In genomic region chr14:64444984-64445845, GRCh38 we compare ENCODE assay signal across 1 cellular context.
TF ChIP-seq lines count a peak whose summit lies in the region.

No MANE protein-coding gene starts in this region.

TF ChIP-seq in GM12878, 131 proteins besides CTCF, POLR2A, EP300 and RAD21 (continues in another document):
- TF ChIP-seq BCLAF1 (IDR thresholded peaks at IDR 0.05) (no peak), SIX5 (IDR thresholded peaks at IDR 0.05; ENCODE audit: low read depth, low read length, severe bottlenecking) (no peak), PAX5 (IDR thresholded peaks at IDR 0.05; ENCODE audit: borderline replicate concordance, low read depth, low read length) (peak; percentile 56), CHD2 (IDR thresholded peaks at IDR 0.05; ENCODE audit: borderline replicate concordance, low read depth, low read length) (peak; percentile 62; the same call in 1 of the 2 replicates), EZH2 (IDR thresholded peaks at IDR 0.05; ENCODE audit: borderline replicate concordance, control insufficient read depth, low read depth, low read length) (peak; percentile 80; the same call in 1 of the 2 replicates), ZNF217 (IDR thresholded peaks at IDR 0.05) (no peak), NR2C2 (IDR thresholded peaks at IDR 0.05; ENCODE audit: borderline replicate concordance, control insufficient read depth, insufficient read length, low read depth) (no peak), SMARCA5 (IDR thresholded peaks at IDR 0.05) (peak; percentile 30; the same call in 1 of the 2 replicates), ZZZ3 (IDR thresholded peaks at IDR 0.05; ENCODE audit: control insufficient read depth, insufficient read length, low read depth) (no peak), USF2 (IDR thresholded peaks at IDR 0.05; ENCODE audit: borderline replicate concordance, low read depth, low read length) (no peak), TBL1XR1 (IDR thresholded peaks at IDR 0.05; ENCODE audit: low read depth, low read length) (no peak), FOXM1 (IDR thresholded peaks at IDR 0.05; ENCODE audit: low read depth, low read length) (peak; percentile 84), POLR2AphosphoS5 (IDR thresholded peaks at IDR 0.05; ENCODE audit: low read length) (peak; percentile 76), RCOR1 (conservative IDR thresholded peaks at IDR 0.05; ENCODE audit: low read depth, low read length) (no peak), SMAD1 (IDR thresholded peaks at IDR 0.05; ENCODE audit: low read depth, partially characterized antibody) (no peak), ZBTB11 (CRISPR knock-in tag; IDR thresholded peaks at IDR 0.05) (no peak), PML (IDR thresholded peaks at IDR 0.05; ENCODE audit: low read length) (peak; percentile 79), CREM (IDR thresholded peaks at IDR 0.05; ENCODE audit: low read depth) (peak; percentile 65; the same call in 1 of the 2 replicates), BRCA1 (IDR thresholded peaks at IDR 0.05; ENCODE audit: low read depth, low read length) (no peak), SPI1 (IDR thresholded peaks at IDR 0.05; ENCODE audit: borderline replicate concordance, insufficient read depth, low read depth, low read length) (no peak), RFX5 (IDR thresholded peaks at IDR 0.05; ENCODE audit: low read depth, low read length) (no peak), JUNB (IDR thresholded peaks at IDR 0.05) (no peak), ATF7 (IDR thresholded peaks at IDR 0.05; ENCODE audit: low read depth) (peak; percentile 66), NRF1 (conservative IDR thresholded peaks at IDR 0.05; ENCODE audit: low read depth, low read length) (no peak), BHLHE40 (IDR thresholded peaks at IDR 0.05; ENCODE audit: borderline replicate concordance in 1 of 2, low read depth in 2 of 2, low read length in 1 of 2) (peak in 1 of 2 experiments; percentile 57; a peak in 2 of 4 replicates), SREBF1 (IDR thresholded peaks at IDR 0.05; ENCODE audit: low read length) (no peak), TCF3 (IDR thresholded peaks at IDR 0.05; ENCODE audit: borderline replicate concordance, insufficient read depth, low read depth, low read length) (no peak), EGR1 (IDR thresholded peaks at IDR 0.05; ENCODE audit: borderline replicate concordance in 1 of 2, low read depth in 2 of 2, low read length in 2 of 2) (peak in 1 of 2 experiments; percentile 90; a peak in 2 of 3 replicates), ESRRA (IDR thresholded peaks at IDR 0.05; ENCODE audit: low read length) (no peak), HDGF (IDR thresholded peaks at IDR 0.05) (no peak), POLR2AphosphoS2 (IDR thresholded peaks at IDR 0.05; ENCODE audit: low read depth, low read length) (no peak), ZBED1 (IDR thresholded peaks at IDR 0.05; ENCODE audit: borderline replicate concordance) (0 out of 2 replicates have a peak, but pooled peaks have one; percentile 32), TCF7 (IDR thresholded peaks at IDR 0.05; ENCODE audit: borderline replicate concordance) (no peak), GABPA (IDR thresholded peaks at IDR 0.05; ENCODE audit: low read depth) (no peak), RAD51 (IDR thresholded peaks at IDR 0.05) (no peak), TAF1 (IDR thresholded peaks at IDR 0.05; ENCODE audit: borderline replicate concordance, low read depth, low read length) (0 out of 2 replicates have a peak, but pooled peaks have one; percentile 19), ATF2 (IDR thresholded peaks at IDR 0.05; ENCODE audit: low read length) (peak; percentile 47; the same call in 1 of the 2 replicates), YY1 (IDR thresholded peaks at IDR 0.05; ENCODE audit: low read depth, low read length) (no peak), SP1 (IDR thresholded peaks at IDR 0.05; ENCODE audit: low read depth, low read length) (peak; percentile 63), ZNF24 (IDR thresholded peaks at IDR 0.05) (no peak), MAX (IDR thresholded peaks at IDR 0.05; ENCODE audit: low read depth, low read length) (no peak), CBX3 (IDR thresholded peaks at IDR 0.05; ENCODE audit: borderline replicate concordance, low read depth) (no peak), BCL3 (IDR thresholded peaks at IDR 0.05; ENCODE audit: borderline replicate concordance, insufficient read depth, low read depth, low read length, poor library complexity, severe bottlenecking) (no peak), STAT1 (conservative IDR thresholded peaks at IDR 0.05) (no peak; the same call in 1 of the 2 replicates), BACH1 (IDR thresholded peaks at IDR 0.05; ENCODE audit: borderline replicate concordance) (no peak), RUNX3 (IDR thresholded peaks at IDR 0.05; ENCODE audit: low read length) (peak; percentile 76), NR2C1 (IDR thresholded peaks at IDR 0.05) (no peak), BCL11A (IDR thresholded peaks at IDR 0.05; ENCODE audit: low read depth, low read length) (peak; percentile 84)
- TF ChIP-seq, protein P1, sequence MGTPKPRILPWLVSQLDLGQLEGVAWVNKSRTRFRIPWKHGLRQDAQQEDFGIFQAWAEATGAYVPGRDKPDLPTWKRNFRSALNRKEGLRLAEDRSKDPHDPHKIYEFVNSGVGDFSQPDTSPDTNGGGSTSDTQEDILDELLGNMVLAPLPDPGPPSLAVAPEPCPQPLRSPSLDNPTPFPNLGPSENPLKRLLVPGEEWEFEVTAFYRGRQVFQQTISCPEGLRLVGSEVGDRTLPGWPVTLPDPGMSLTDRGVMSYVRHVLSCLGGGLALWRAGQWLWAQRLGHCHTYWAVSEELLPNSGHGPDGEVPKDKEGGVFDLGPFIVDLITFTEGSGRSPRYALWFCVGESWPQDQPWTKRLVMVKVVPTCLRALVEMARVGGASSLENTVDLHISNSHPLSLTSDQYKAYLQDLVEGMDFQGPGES (IDR thresholded peaks at IDR 0.05) = no peak
- TF ChIP-seq, protein P2, sequence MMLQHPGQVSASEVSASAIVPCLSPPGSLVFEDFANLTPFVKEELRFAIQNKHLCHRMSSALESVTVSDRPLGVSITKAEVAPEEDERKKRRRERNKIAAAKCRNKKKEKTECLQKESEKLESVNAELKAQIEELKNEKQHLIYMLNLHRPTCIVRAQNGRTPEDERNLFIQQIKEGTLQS (IDR thresholded peaks at IDR 0.05; ENCODE audit: borderline replicate concordance, extremely low read depth, low read depth, low read length) = no peak
- TF ChIP-seq, protein P3, sequence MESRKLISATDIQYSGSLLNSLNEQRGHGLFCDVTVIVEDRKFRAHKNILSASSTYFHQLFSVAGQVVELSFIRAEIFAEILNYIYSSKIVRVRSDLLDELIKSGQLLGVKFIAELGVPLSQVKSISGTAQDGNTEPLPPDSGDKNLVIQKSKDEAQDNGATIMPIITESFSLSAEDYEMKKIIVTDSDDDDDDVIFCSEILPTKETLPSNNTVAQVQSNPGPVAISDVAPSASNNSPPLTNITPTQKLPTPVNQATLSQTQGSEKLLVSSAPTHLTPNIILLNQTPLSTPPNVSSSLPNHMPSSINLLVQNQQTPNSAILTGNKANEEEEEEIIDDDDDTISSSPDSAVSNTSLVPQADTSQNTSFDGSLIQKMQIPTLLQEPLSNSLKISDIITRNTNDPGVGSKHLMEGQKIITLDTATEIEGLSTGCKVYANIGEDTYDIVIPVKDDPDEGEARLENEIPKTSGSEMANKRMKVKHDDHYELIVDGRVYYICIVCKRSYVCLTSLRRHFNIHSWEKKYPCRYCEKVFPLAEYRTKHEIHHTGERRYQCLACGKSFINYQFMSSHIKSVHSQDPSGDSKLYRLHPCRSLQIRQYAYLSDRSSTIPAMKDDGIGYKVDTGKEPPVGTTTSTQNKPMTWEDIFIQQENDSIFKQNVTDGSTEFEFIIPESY (IDR thresholded peaks at IDR 0.05) = peak; percentile 90
- TF ChIP-seq, protein P4, sequence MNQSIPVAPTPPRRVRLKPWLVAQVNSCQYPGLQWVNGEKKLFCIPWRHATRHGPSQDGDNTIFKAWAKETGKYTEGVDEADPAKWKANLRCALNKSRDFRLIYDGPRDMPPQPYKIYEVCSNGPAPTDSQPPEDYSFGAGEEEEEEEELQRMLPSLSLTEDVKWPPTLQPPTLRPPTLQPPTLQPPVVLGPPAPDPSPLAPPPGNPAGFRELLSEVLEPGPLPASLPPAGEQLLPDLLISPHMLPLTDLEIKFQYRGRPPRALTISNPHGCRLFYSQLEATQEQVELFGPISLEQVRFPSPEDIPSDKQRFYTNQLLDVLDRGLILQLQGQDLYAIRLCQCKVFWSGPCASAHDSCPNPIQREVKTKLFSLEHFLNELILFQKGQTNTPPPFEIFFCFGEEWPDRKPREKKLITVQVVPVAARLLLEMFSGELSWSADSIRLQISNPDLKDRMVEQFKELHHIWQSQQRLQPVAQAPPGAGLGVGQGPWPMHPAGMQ (IDR thresholded peaks at IDR 0.05; ENCODE audit: borderline replicate concordance) = no peak
